23 cellular contexts compared by ENCODE assay signal in the genomic region with DNA sequence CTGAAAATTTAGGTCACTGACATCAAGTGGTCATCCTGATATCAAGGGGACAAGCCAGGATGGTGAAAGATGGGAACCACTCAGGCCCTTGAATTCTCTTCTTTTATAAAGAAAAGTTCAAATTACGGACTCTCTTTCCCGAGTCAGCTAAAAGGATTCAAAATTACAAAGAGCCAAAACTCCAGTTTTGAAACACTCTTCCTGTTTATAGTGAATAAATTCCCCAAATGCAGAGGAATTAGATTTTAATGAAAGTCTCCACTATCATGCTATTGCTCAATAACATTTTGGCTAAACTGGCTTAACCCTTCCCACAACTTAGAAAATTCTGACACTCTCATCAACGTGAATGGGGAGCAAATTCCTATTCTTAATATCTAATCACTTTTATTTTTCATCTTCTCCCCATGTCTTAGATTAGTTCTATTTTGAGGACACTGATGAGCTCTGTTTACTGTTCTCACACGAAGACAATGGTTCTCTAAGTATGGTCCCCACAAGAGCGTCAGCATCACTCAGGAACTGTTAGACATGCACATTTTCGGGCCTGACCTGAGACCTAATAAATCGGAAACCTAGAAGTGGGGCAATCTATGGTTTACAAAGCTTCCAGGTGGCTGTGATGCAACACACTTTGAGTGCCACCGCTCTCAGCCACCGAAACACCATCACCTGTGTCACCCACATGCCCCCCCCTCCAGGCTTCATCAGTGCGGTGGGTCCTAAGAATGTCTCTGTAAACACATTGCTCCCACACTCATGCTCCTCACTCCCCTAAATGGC.
DNase-seq lines count a peak whose midpoint lies in the region; ATAC-seq and TF ChIP-seq lines count a peak whose summit lies in the region.
"Had no signal": no experiment of that assay in that cellular context is flagged by ENCODE, and none has a peak within 500 bp of the region (broad histone marks: within the 10 kb centered on the region; RNA-seq: fewer than 3 reads in every experiment).

No MANE protein-coding gene starts in this region.

- H2AFZ ChIP-seq in mesenchymal stem cell (ENCODE audit: low read depth, low read length), result no peak overlapping the region

- H2BK120ac ChIP-seq in mesenchymal stem cell (ENCODE audit: low read depth, low read length), result no peak overlapping the region

- no peaks in the 10 kb centered on the region for H3K27me3 Mint-ChIP-seq in activated CD8-positive, alpha-beta T cell treated with anti-CD3 and anti-CD28 coated beads for 36 hours
- H3K27me3 Mint-ChIP-seq in activated CD8-positive, alpha-beta T cell treated with anti-CD3 and anti-CD28 coated beads, Interleukin-2, amount 10 ng/mL, durations not matched to agents 7 days and 5 days (ENCODE audit: low read depth), result no peaks in the 10 kb centered on the region
- H3K27me3 Mint-ChIP-seq: CD4-positive, CD25-positive, alpha-beta regulatory T cell; memory B cell had no signal

- H4K91ac ChIP-seq in mesenchymal stem cell (ENCODE audit: low read length), result no peak overlapping the region

- no peaks in the 10 kb centered on the region for H3K9me3 Mint-ChIP-seq in activated CD8-positive, alpha-beta T cell treated with anti-CD3 and anti-CD28 coated beads for 36 hours
- H3K9me3 Mint-ChIP-seq in activated CD8-positive, alpha-beta T cell treated with anti-CD3 and anti-CD28 coated beads, Interleukin-2, amount 10 ng/mL, durations not matched to agents 7 days and 5 days (ENCODE audit: insufficient read depth), result no peaks in the 10 kb centered on the region
- H3K9me3 Mint-ChIP-seq: endodermal cell, memory B cell had no signal

- CTCF ChIA-PET in activated CD8-positive, alpha-beta T cell treated with anti-CD3 and anti-CD28 coated beads for 36 hours (lab: Charles Lee), result interaction anchor here (0.8 kb wide), 1 partner anchor 9 kb away, joined by 3 read pairs; no protein-coding TSS in a partner anchor
- CTCF ChIA-PET in activated CD8-positive, alpha-beta T cell treated with anti-CD3 and anti-CD28 coated beads, Interleukin-2, amount 10 ng/mL, durations not matched to agents 7 days and 5 days (lab: Charles Lee), result no interaction called here

- H3K9ac ChIP-seq in mesenchymal stem cell (ENCODE audit: low read length), result peak overlapping the region; percentile 1

- TF ChIP-seq POLR2A in tibial nerve (IDR thresholded peaks at IDR 0.05), result no peak

- H3K4me3 Mint-ChIP-seq in activated CD8-positive, alpha-beta T cell treated with anti-CD3 and anti-CD28 coated beads for 36 hours, result no peak overlapping the region
- no peak overlapping the region for H3K4me3 Mint-ChIP-seq in activated CD8-positive, alpha-beta T cell treated with anti-CD3 and anti-CD28 coated beads, Interleukin-2, amount 10 ng/mL, durations not matched to agents 7 days and 5 days
- H3K4me3 Mint-ChIP-seq: CD4-positive, CD25-positive, alpha-beta regulatory T cell; endodermal cell; memory B cell had no signal

- peaks cover 17% of the 10 kb centered on the region for H3K4me1 Mint-ChIP-seq in activated CD8-positive, alpha-beta T cell treated with anti-CD3 and anti-CD28 coated beads for 36 hours (ENCODE audit: low read depth)
- H3K4me1 Mint-ChIP-seq in activated CD8-positive, alpha-beta T cell treated with anti-CD3 and anti-CD28 coated beads, Interleukin-2, amount 10 ng/mL, durations not matched to agents 7 days and 5 days (ENCODE audit: low read depth), result peaks cover 24% of the 10 kb centered on the region
- H3K4me1 Mint-ChIP-seq: memory B cell had no signal

- H2AK5ac ChIP-seq in mesenchymal stem cell (ENCODE audit: low read length, severe bottlenecking), result no peak overlapping the region

- no peak for TF ChIP-seq CTCF in activated CD8-positive, alpha-beta T cell treated with anti-CD3 and anti-CD28 coated beads for 36 hours (IDR thresholded peaks at IDR 0.05)
- no peak for TF ChIP-seq CTCF in tibial nerve (IDR thresholded peaks at IDR 0.05)

- peak; percentile 20 for DNase-seq in activated CD8-positive, alpha-beta T cell treated with anti-CD3 and anti-CD28 coated beads for 36 hours
- DNase-seq in activated CD8-positive, alpha-beta T cell treated with anti-CD3 and anti-CD28 coated beads, Interleukin-2, amount 10 ng/mL, durations not matched to agents 7 days and 5 days, result no peak
- DNase-seq in Right ventricle myocardium superior, result no peak
- no peak for DNase-seq in mesenchymal stem cell
- DNase-seq in tibial nerve (ENCODE audit: low spot score in 2 of 2), result no peak
- DNase-seq in SJCRH30, result no peak
- DNase-seq in NCI-H1694 treated with DMSO at 0.1 percent for 48 hours (lab: John Stamatoyannopoulos, UW), result no peak
- no peak for DNase-seq in posterior vena cava (ENCODE audit: low spot score)
- DNase-seq: activated gamma-delta T cell treated with Interleukin-2 at 50 U/mL for 16 hours; amniotic stem cell; CD4-positive, CD25-positive, alpha-beta regulatory T cell; endodermal cell; NCI-H1105; NCI-H2029 treated with DMSO at 0.1 percent for 48 hours; NCI-H345; NCI-H774; stimulated activated CD4-positive, alpha-beta T cell treated with anti-CD3 and anti-CD28 coated beads, Interleukin-4, amount 100 ng/mL, for 4 hours; stimulated activated naive CD4-positive, alpha-beta T cell treated with Interleukin-2 at 50 U/mL for 16 hours; T-helper 9 cell; thyroid gland had no signal

- H3K4me1 ChIP-seq in mesenchymal stem cell (ENCODE audit: control insufficient read depth, insufficient read depth, low read depth, low read length), result no peaks in the 10 kb centered on the region
- peaks cover 0 to 18% (median 3%) of the 10 kb centered on the region in 4 donors for H3K4me1 ChIP-seq in tibial nerve
- no peaks in the 10 kb centered on the region for H3K4me1 ChIP-seq in SJCRH30
- H3K4me1 ChIP-seq: breast epithelium, thyroid gland had no signal

- H2BK12ac ChIP-seq in mesenchymal stem cell (ENCODE audit: low read length in 2 of 2), result no peak overlapping the region

- no peak overlapping the region for H2BK5ac ChIP-seq in mesenchymal stem cell (ENCODE audit: low read depth, low read length, poor library complexity, severe bottlenecking)

- H3K18ac ChIP-seq in mesenchymal stem cell (ENCODE audit: low read depth in 1 of 2, low read length in 2 of 2), result no peak overlapping the region

- H3K4ac ChIP-seq in mesenchymal stem cell (ENCODE audit: low read depth in 1 of 2, low read length in 2 of 2), result no peak overlapping the region

- no peak overlapping the region for H3K27ac ChIP-seq in mesenchymal stem cell (ENCODE audit: low read length, poor library complexity, severe bottlenecking)
- H3K27ac ChIP-seq in tibial nerve, result peak overlapping the region in 3 of 4 donors; percentile 40 to 77 (median 69)
- no peak overlapping the region for H3K27ac ChIP-seq in SJCRH30
- H3K27ac ChIP-seq: 22Rv1 had no signal

- H2BK15ac ChIP-seq in mesenchymal stem cell (ENCODE audit: low read depth, poor library complexity, severe bottlenecking), result no peak overlapping the region

- peaks cover 3% of the 10 kb centered on the region for H3K79me1 ChIP-seq in mesenchymal stem cell (replicated peaks; ENCODE audit: low read length, poor library complexity, severe bottlenecking)

- H3K23ac ChIP-seq in mesenchymal stem cell (ENCODE audit: low read length in 2 of 2), result no peak overlapping the region

- H3K36me3 Mint-ChIP-seq in activated CD8-positive, alpha-beta T cell treated with anti-CD3 and anti-CD28 coated beads for 36 hours (ENCODE audit: low read depth), result no peaks in the 10 kb centered on the region
- peaks cover 1% of the 10 kb centered on the region for H3K36me3 Mint-ChIP-seq in activated CD8-positive, alpha-beta T cell treated with anti-CD3 and anti-CD28 coated beads, Interleukin-2, amount 10 ng/mL, durations not matched to agents 7 days and 5 days (ENCODE audit: low read depth)
- H3K36me3 Mint-ChIP-seq: CD4-positive, CD25-positive, alpha-beta regulatory T cell; memory B cell had no signal

- 96% methylated on average over 10 of the region's 10 CpGs for WGBS in mesenchymal stem cell
- 53 to 56% methylated on average over 10 of the region's 10 CpGs for WGBS in tibial nerve, 2 donors

- H3K4me3 ChIP-seq in mesenchymal stem cell (ENCODE audit: insufficient read depth in 1 of 2, low read depth in 1 of 2, low read length in 2 of 2) (no peak overlapping the region), tibial nerve (no peak overlapping the region), SJCRH30 (no peak overlapping the region)
- H3K4me3 ChIP-seq: breast epithelium, thyroid gland had no signal

- no peak overlapping the region for H3K27ac Mint-ChIP-seq in activated CD8-positive, alpha-beta T cell treated with anti-CD3 and anti-CD28 coated beads for 36 hours
- no peak overlapping the region for H3K27ac Mint-ChIP-seq in activated CD8-positive, alpha-beta T cell treated with anti-CD3 and anti-CD28 coated beads, Interleukin-2, amount 10 ng/mL, durations not matched to agents 7 days and 5 days
- H3K27ac Mint-ChIP-seq: endodermal cell, memory B cell had no signal

- H3K9me3 ChIP-seq in mesenchymal stem cell (ENCODE audit: control insufficient read depth, low read length), result no peaks in the 10 kb centered on the region
- no peaks in the 10 kb centered on the region for H3K9me3 ChIP-seq in tibial nerve
- H3K9me3 ChIP-seq in SJCRH30 (replicated peaks), result no peaks in the 10 kb centered on the region
- H3K9me3 ChIP-seq: breast epithelium, thyroid gland had no signal

- H3K36me3 ChIP-seq in mesenchymal stem cell (ENCODE audit: control insufficient read depth in 1 of 2, insufficient read depth in 2 of 2, low read depth in 1 of 2, low read length in 2 of 2) (no peaks in the 10 kb centered on the region), tibial nerve (no peaks in the 10 kb centered on the region), SJCRH30 (no peaks in the 10 kb centered on the region)
- H3K36me3 ChIP-seq: breast epithelium, thyroid gland had no signal

- intact Hi-C loops in activated CD8-positive, alpha-beta T cell treated with anti-CD3 and anti-CD28 coated beads for 36 hours (cut with micrococcal nuclease), result no loop called here
- intact Hi-C loops in Right ventricle myocardium superior (cut with DNase I) (no loop called here), posterior vena cava (cut with DNase I) (no loop called here)

- POLR2A ChIA-PET in activated CD8-positive, alpha-beta T cell treated with anti-CD3 and anti-CD28 coated beads for 36 hours (lab: Charles Lee), result interaction anchor here (1.0 kb wide), 1 partner anchor 150 kb away, joined by 4 read pairs; no protein-coding TSS in a partner anchor
- POLR2A ChIA-PET in activated CD8-positive, alpha-beta T cell treated with anti-CD3 and anti-CD28 coated beads, Interleukin-2, amount 10 ng/mL, durations not matched to agents 7 days and 5 days (lab: Charles Lee), result no interaction called here

- no peak overlapping the region for H3K4me2 ChIP-seq in mesenchymal stem cell (ENCODE audit: low read length, poor library complexity, severe bottlenecking)

- H3K14ac ChIP-seq in mesenchymal stem cell (ENCODE audit: low read length in 2 of 2), result no peak overlapping the region

- H4K8ac ChIP-seq in mesenchymal stem cell (ENCODE audit: low read length), result no peak overlapping the region

- TF ChIP-seq EP300 in tibial nerve (IDR thresholded peaks at IDR 0.05), result peak in 1 of 2 donors; percentile 16

- H3K27me3 ChIP-seq in mesenchymal stem cell (ENCODE audit: control insufficient read depth in 1 of 2, insufficient read depth in 1 of 2, low read length in 2 of 2), result peaks cover 0 to 14% of the 10 kb centered on the region in 2 experiments
- H3K27me3 ChIP-seq in tibial nerve, result no peaks in the 10 kb centered on the region
- H3K27me3 ChIP-seq in SJCRH30, result no peaks in the 10 kb centered on the region
- H3K27me3 ChIP-seq: breast epithelium, thyroid gland had no signal

- ATAC-seq in activated CD8-positive, alpha-beta T cell treated with anti-CD3 and anti-CD28 coated beads for 36 hours, result no peak
- no peak for ATAC-seq in activated CD8-positive, alpha-beta T cell treated with anti-CD3 and anti-CD28 coated beads, Interleukin-2, amount 10 ng/mL, durations not matched to agents 7 days and 5 days
- ATAC-seq in Right ventricle myocardium superior (ENCODE audit: poor library complexity), result peak; percentile 73

Comparison
In these comparisons a context has a peak if more than half of its experiments do, and no peak if none do; other contexts are left out.
1. H3K27ac ChIP-seq: peak in tibial nerve (3 of 4); none in mesenchymal stem cell (single experiment) and SJCRH30 (single experiment).